Comparison of ENCODE assay signal across 21 cellular contexts in genomic region chr4:30866444-30866843, GRCh38.
A peak's percentile ranks its signal among the peaks of the same experiment; 100 is the strongest.
DNase-seq lines count a peak whose midpoint lies in the region; ATAC-seq, FAIRE-seq and TF ChIP-seq lines count a peak whose summit lies in the region.
"Had no signal": no experiment of that assay in that cellular context is flagged by ENCODE, and none has a peak within 500 bp of the region (broad histone marks: within the 10 kb centered on the region; RNA-seq: fewer than 3 reads in every experiment).

No MANE protein-coding gene starts in this region.

- no peak for FAIRE-seq in astrocyte (lab: Jason Lieb, UNC)
- FAIRE-seq: GM12891 had no signal

- intact Hi-C loops in sigmoid colon (cut with DNase I) (loop anchor here (5.0 to 10.0 kb wide), 2 partner anchors 112 to 144 kb away; partner anchors contain the start of gene PCDH7), heart left ventricle (cut with DNase I) (no loop called here)

- H3K9ac ChIP-seq in astrocyte (ENCODE audit: low read length) = no peak overlapping the region

- H3K4me1 ChIP-seq in astrocyte (ENCODE audit: insufficient read depth, low read length) (peaks cover 25% of the 10 kb centered on the region), gastroesophageal sphincter (peaks cover 6 to 90% (median 10%) of the 10 kb centered on the region in 3 donors), sigmoid colon (peaks cover 0 to 82% (median 67%) of the 10 kb centered on the region in 4 donors), heart left ventricle (peaks cover 0 to 39% (median 0%) of the 10 kb centered on the region in 12 donors)
- no peaks in the 10 kb centered on the region for H3K4me1 ChIP-seq in effector memory CD4-positive, alpha-beta T cell (ENCODE audit: control insufficient read depth, insufficient read depth, low read length, poor library complexity, severe bottlenecking)
- H3K4me1 ChIP-seq: HAP-1 had no signal

- no peak overlapping the region for H3K27ac ChIP-seq in astrocyte (ENCODE audit: low read depth, low read length)
- peak overlapping the region; percentile 70 to 94 (median 80) for H3K27ac ChIP-seq in gastroesophageal sphincter
- peak overlapping the region; percentile 62 to 78 (median 74) for H3K27ac ChIP-seq in sigmoid colon
- no peak overlapping the region for H3K27ac ChIP-seq in effector memory CD4-positive, alpha-beta T cell (ENCODE audit: insufficient read depth, low read length, poor library complexity, severe bottlenecking)
- peak overlapping the region in 1 of 12 donors; percentile 60 for H3K27ac ChIP-seq in heart left ventricle
- H3K27ac ChIP-seq: C4-2B, ovary had no signal

- H3K79me2 ChIP-seq in astrocyte (ENCODE audit: insufficient read depth, low read length) = no peaks in the 10 kb centered on the region

- H4K20me1 ChIP-seq in astrocyte (ENCODE audit: insufficient read depth, low read length) = no peaks in the 10 kb centered on the region

- ATAC-seq in gastroesophageal sphincter (no peak), GM21528 (IDR thresholded peaks at IDR 0.05; ENCODE audit: low FRiP score, unreplicated experiment) (no peak), heart left ventricle (no peak)
- ATAC-seq: activated CD8-positive, alpha-beta T cell treated with anti-CD3 and anti-CD28 coated beads, Interleukin-2, amount 10 ng/mL, durations not matched to agents 7 days and 5 days; activated naive CD4-positive, alpha-beta T cell treated with anti-CD3 and anti-CD28 coated beads, Interleukin-2, amount 50 U/mL, for 72 hours; stimulated activated naive CD8-positive, alpha-beta T cell treated with anti-CD3 and anti-CD28 coated beads, Interleukin-15, Interleukin-2, amounts not matched to agents 100 U/mL and 50 U/mL, for 24 hours; WTC11 had no signal

- no peak for TF ChIP-seq POLR2A in gastroesophageal sphincter (IDR thresholded peaks at IDR 0.05)
- no peak for TF ChIP-seq POLR2A in sigmoid colon (IDR thresholded peaks at IDR 0.05)
- TF ChIP-seq POLR2A in heart left ventricle (IDR thresholded peaks at IDR 0.05) = no peak

- no peak overlapping the region for H3K4me3 Mint-ChIP-seq in astrocyte (ENCODE audit: unreplicated experiment)
- H3K4me3 Mint-ChIP-seq: activated CD8-positive, alpha-beta T cell treated with anti-CD3 and anti-CD28 coated beads, Interleukin-2, amount 10 ng/mL, durations not matched to agents 7 days and 5 days; activated T-cell treated with anti-CD3 and anti-CD28 coated beads, Interleukin-2, amount 50 U/mL, for 24 hours; immature natural killer cell; WTC11 had no signal

- no peaks in the 10 kb centered on the region for H3K27me3 ChIP-seq in astrocyte (ENCODE audit: insufficient read depth, low read length)
- H3K27me3 ChIP-seq in gastroesophageal sphincter = no peaks in the 10 kb centered on the region
- H3K27me3 ChIP-seq in sigmoid colon = no peaks in the 10 kb centered on the region
- no peaks in the 10 kb centered on the region for H3K27me3 ChIP-seq in effector memory CD4-positive, alpha-beta T cell (replicated peaks; ENCODE audit: control insufficient read depth, insufficient read depth, low read length, poor library complexity, severe bottlenecking)
- H3K27me3 ChIP-seq in heart left ventricle = no peaks in the 10 kb centered on the region
- H3K27me3 ChIP-seq: ovary had no signal

- no peaks in the 10 kb centered on the region for H3K9me3 ChIP-seq in astrocyte (ENCODE audit: insufficient read depth, low read depth, low read length)
- H3K9me3 ChIP-seq in gastroesophageal sphincter = no peaks in the 10 kb centered on the region
- no peaks in the 10 kb centered on the region for H3K9me3 ChIP-seq in sigmoid colon
- H3K9me3 ChIP-seq in effector memory CD4-positive, alpha-beta T cell (ENCODE audit: control insufficient read depth, low read length) = no peaks in the 10 kb centered on the region
- peaks cover 0 to 4% (median 0%) of the 10 kb centered on the region in 12 donors for H3K9me3 ChIP-seq in heart left ventricle
- H3K9me3 ChIP-seq: HAP-1, ovary had no signal

- H2AFZ ChIP-seq in astrocyte (ENCODE audit: low read depth, low read length) = no peak overlapping the region

- DNase-seq in H4 (ENCODE audit: low spot score) (peak; percentile 26), astrocyte (ENCODE audit: low read depth) (peak; percentile 52), sigmoid colon (no peak), cerebellum (ENCODE audit: low spot score) (no peak), heart left ventricle (no peak)
- no peak for DNase-seq in effector memory CD4-positive, alpha-beta T cell
- DNase-seq: ACHN; activated CD8-positive, alpha-beta T cell treated with anti-CD3 and anti-CD28 coated beads, Interleukin-2, amount 10 ng/mL, durations not matched to agents 7 days and 5 days; activated T-cell treated with anti-CD3 and anti-CD28 coated beads, Interleukin-2, amount 50 U/mL, for 24 hours; immature natural killer cell; NCI-H1436; ovary; stimulated activated CD4-positive, alpha-beta T cell treated with anti-CD3 and anti-CD28 coated beads, Interleukin-1b, Interleukin-23, amount 100 ng/mL, for 48 hours; stimulated activated naive CD8-positive, alpha-beta T cell treated with anti-CD3 and anti-CD28 coated beads, Interleukin-15, Interleukin-2, amounts not matched to agents 100 U/mL and 50 U/mL, for 24 hours had no signal

- no peak for TF ChIP-seq CTCF in astrocyte (IDR thresholded peaks at IDR 0.05; ENCODE audit: insufficient read depth, low read depth, low read length)
- no peak for TF ChIP-seq CTCF in gastroesophageal sphincter (IDR thresholded peaks at IDR 0.05)
- TF ChIP-seq CTCF in sigmoid colon (IDR thresholded peaks at IDR 0.05) = no peak
- TF ChIP-seq CTCF in heart left ventricle (IDR thresholded peaks at IDR 0.05) = no peak

- H3K4me2 ChIP-seq in astrocyte (ENCODE audit: low read length) = peak overlapping the region; percentile 63

- H3K4me3 ChIP-seq in astrocyte (ENCODE audit: insufficient read depth, low read depth, low read length) = no peak overlapping the region
- H3K4me3 ChIP-seq in gastroesophageal sphincter = peak overlapping the region in 1 of 2 donors; percentile 19
- no peak overlapping the region for H3K4me3 ChIP-seq in sigmoid colon
- no peak overlapping the region for H3K4me3 ChIP-seq in effector memory CD4-positive, alpha-beta T cell (ENCODE audit: insufficient read depth, low read depth, low read length, poor library complexity, severe bottlenecking)
- no peak overlapping the region for H3K4me3 ChIP-seq in heart left ventricle
- H3K4me3 ChIP-seq: HAP-1, ovary had no signal

- TF ChIP-seq EP300 in gastroesophageal sphincter (IDR thresholded peaks at IDR 0.05) = no peak
- no peak for TF ChIP-seq EP300 in sigmoid colon (IDR thresholded peaks at IDR 0.05)

- H3K36me3 Mint-ChIP-seq in astrocyte (ENCODE audit: low read depth, unreplicated experiment) = peaks cover 1% of the 10 kb centered on the region
- H3K36me3 Mint-ChIP-seq: activated naive CD4-positive, alpha-beta T cell treated with anti-CD3 and anti-CD28 coated beads, Interleukin-2, amount 50 U/mL, for 72 hours; WTC11 had no signal

- 0 to 13% methylated on average over 2 of the region's 2 CpGs for whole genome bisulfite sequencing in gastroesophageal sphincter (ENCODE audit: low coverage in 1 of 2), 2 donors
- 54 to 55% methylated on average over 2 of the region's 2 CpGs for whole genome bisulfite sequencing in sigmoid colon, 2 donors
- 28 to 49% (median 37%) methylated on average over 2 of the region's 2 CpGs for WGBS in heart left ventricle, 4 donors

- no peaks in the 10 kb centered on the region for H3K9me3 Mint-ChIP-seq in astrocyte (ENCODE audit: unreplicated experiment)
- H3K9me3 Mint-ChIP-seq: WTC11 had no signal

- H3K27me3 Mint-ChIP-seq in astrocyte (ENCODE audit: low read depth, unreplicated experiment) = no peaks in the 10 kb centered on the region
- H3K27me3 Mint-ChIP-seq: activated T-cell treated with anti-CD3 and anti-CD28 coated beads, Interleukin-2, amount 50 U/mL, for 24 hours had no signal

- H3K4me1 Mint-ChIP-seq in astrocyte (ENCODE audit: low read depth, unreplicated experiment) = peaks cover 28% of the 10 kb centered on the region
- H3K4me1 Mint-ChIP-seq: immature natural killer cell had no signal

- H3K36me3 ChIP-seq in astrocyte (ENCODE audit: insufficient read depth, low read length) = no peaks in the 10 kb centered on the region
- H3K36me3 ChIP-seq in gastroesophageal sphincter = no peaks in the 10 kb centered on the region
- H3K36me3 ChIP-seq in sigmoid colon = no peaks in the 10 kb centered on the region
- no peaks in the 10 kb centered on the region for H3K36me3 ChIP-seq in effector memory CD4-positive, alpha-beta T cell (ENCODE audit: control insufficient read depth, insufficient read depth, low read length)
- no peaks in the 10 kb centered on the region for H3K36me3 ChIP-seq in heart left ventricle
- H3K36me3 ChIP-seq: HAP-1, ovary had no signal

- H3K27ac Mint-ChIP-seq in astrocyte (ENCODE audit: unreplicated experiment) = peak overlapping the region; percentile 77
- H3K27ac Mint-ChIP-seq: activated CD8-positive, alpha-beta T cell treated with anti-CD3 and anti-CD28 coated beads, Interleukin-2, amount 10 ng/mL, durations not matched to agents 7 days and 5 days; activated naive CD4-positive, alpha-beta T cell treated with anti-CD3 and anti-CD28 coated beads, Interleukin-2, amount 50 U/mL, for 72 hours; activated T-cell treated with anti-CD3 and anti-CD28 coated beads, Interleukin-2, amount 50 U/mL, for 24 hours; immature natural killer cell; WTC11 had no signal

Comparison
In these comparisons a context has a peak if more than half of its experiments do, and no peak if none do; other contexts are left out.
1. DNase-seq: peak in H4 (single experiment) and astrocyte (single experiment); none in sigmoid colon (single experiment), cerebellum (single experiment), effector memory CD4-positive, alpha-beta T cell (0 of 3) and heart left ventricle (0 of 5).
2. H3K27ac ChIP-seq: peak in gastroesophageal sphincter (4 of 4) and sigmoid colon (4 of 4); none in astrocyte (single experiment) and effector memory CD4-positive, alpha-beta T cell (single experiment).